ENCODE assay signal across 8 cellular contexts in genomic region chr7:130941322-130942210, GRCh38.
DNase-seq lines count a peak whose midpoint lies in the region; ATAC-seq and TF ChIP-seq lines count a peak whose summit lies in the region.

No MANE protein-coding gene starts in this region.

- H2AFZ ChIP-seq in neural progenitor cell (replicated peaks): no peak overlapping the region

- H3K27ac ChIP-seq in endodermal cell (ENCODE audit: low read depth, low read length) (no peak overlapping the region), neural progenitor cell (no peak overlapping the region)

- H3K4me3 Mint-ChIP-seq in endodermal cell (no peak overlapping the region), neural progenitor cell (no peak overlapping the region)

- H3F3A ChIP-seq in neural progenitor cell (ENCODE audit: low read depth): no peaks in the 10 kb centered on the region

- CTCF ChIA-PET in HEK293T (lab: Yijun Ruan, JAX): interaction anchor here (0.9 to 1.6 kb wide), 5 partner anchors 13 to 66 kb away, joined by 3 to 9 read pairs (median 3); no protein-coding TSS in a partner anchor

- DNase-seq in HEK293T (ENCODE audit: extremely low spot score) (peak; percentile 49), SW480 (ENCODE audit: low spot score) (peak; percentile 88), endodermal cell (no peak), neural progenitor cell (ENCODE audit: low spot score) (no peak), NCI-H446 (lab: John Stamatoyannopoulos, UW) (no peak)

- no peaks in the 10 kb centered on the region for H3K9me3 Mint-ChIP-seq in endodermal cell
- no peaks in the 10 kb centered on the region for H3K9me3 Mint-ChIP-seq in neural progenitor cell

- H3K4me3 ChIP-seq in endodermal cell (ENCODE audit: low read length) (no peak overlapping the region), neural progenitor cell (no peak overlapping the region)

- H3K36me3 ChIP-seq in endodermal cell (ENCODE audit: control insufficient read depth, insufficient read depth, low read length) (no peaks in the 10 kb centered on the region), neural progenitor cell (no peaks in the 10 kb centered on the region)

- H3K27ac Mint-ChIP-seq in endodermal cell (peak overlapping the region; percentile 33), neural progenitor cell (peak overlapping the region; percentile 27)

- 88 to 91% methylated on average over 14 to 19 of the region's 20 CpGs for WGBS in endodermal cell (ENCODE audit: insufficient coverage in 1 of 2, insufficient read length in 1 of 2), 2 experiments

- H3K9ac ChIP-seq in endodermal cell (ENCODE audit: extremely low read depth, low read length, poor library complexity, severe bottlenecking) (no peak overlapping the region), neural progenitor cell (no peak overlapping the region)

- H3K4me1 ChIP-seq in endodermal cell (ENCODE audit: control insufficient read depth, insufficient read depth, low read length) (peaks cover 3% of the 10 kb centered on the region), neural progenitor cell (peaks cover 29% of the 10 kb centered on the region)

- POLR2A ChIA-PET in HEK293T (lab: Yijun Ruan, JAX): interaction anchor here (0.7 to 1.9 kb wide), 15 partner anchors 9 to 388 kb away, joined by 3 to 11 read pairs (median 4); no protein-coding TSS in a partner anchor

- H4K20me1 ChIP-seq in neural progenitor cell (ENCODE audit: low read depth): no peaks in the 10 kb centered on the region

- TF ChIP-seq CTCF in endodermal cell (conservative IDR thresholded peaks at IDR 0.05) (no peak), neural progenitor cell (IDR thresholded peaks at IDR 0.05) (no peak)

- H3K9me3 ChIP-seq in endodermal cell (ENCODE audit: control insufficient read depth, low read length): no peaks in the 10 kb centered on the region
- no peaks in the 10 kb centered on the region for H3K9me3 ChIP-seq in neural progenitor cell (ENCODE audit: low read depth)

- H3K36me3 Mint-ChIP-seq in endodermal cell (ENCODE audit: low read depth): no peaks in the 10 kb centered on the region
- no peaks in the 10 kb centered on the region for H3K36me3 Mint-ChIP-seq in neural progenitor cell

- ATAC-seq in HG02885 (IDR thresholded peaks at IDR 0.05; ENCODE audit: poor library complexity, unreplicated experiment): no peak
- no peak for ATAC-seq in HG03280 (IDR thresholded peaks at IDR 0.05; ENCODE audit: unreplicated experiment)
- no peak for ATAC-seq in GM19023 (IDR thresholded peaks at IDR 0.05; ENCODE audit: unreplicated experiment)

- no peaks in the 10 kb centered on the region for H3K79me2 ChIP-seq in neural progenitor cell (ENCODE audit: low read depth)

- no peak overlapping the region for H3K4me2 ChIP-seq in neural progenitor cell

- H3K27me3 ChIP-seq in endodermal cell (ENCODE audit: control insufficient read depth, insufficient read depth, low read length, poor library complexity, severe bottlenecking) (no peaks in the 10 kb centered on the region), neural progenitor cell (no peaks in the 10 kb centered on the region)

- H3K27me3 Mint-ChIP-seq in endodermal cell (ENCODE audit: insufficient read depth) (no peaks in the 10 kb centered on the region), neural progenitor cell (ENCODE audit: insufficient read depth, low read depth) (peaks cover 6% of the 10 kb centered on the region)

- H3K4me1 Mint-ChIP-seq in endodermal cell (peaks cover 27% of the 10 kb centered on the region), neural progenitor cell (peaks cover 46% of the 10 kb centered on the region)

TF ChIP-seq in HEK293T, 16 proteins besides CTCF, POLR2A, EP300 and RAD21:
- peak; percentile 68 for TF ChIP-seq L3MBTL2 (conservative IDR thresholded peaks at IDR 0.05)
- TF ChIP-seq SUZ12 (IDR thresholded peaks at IDR 0.05): no peak

Comparison
In these comparisons a context has a peak if more than half of its experiments do, and no peak if none do; other contexts are left out.
1. DNase-seq: peak in HEK293T (single experiment) and SW480 (single experiment); none in endodermal cell (single experiment), neural progenitor cell (single experiment) and NCI-H446 (0 of 2).